ENCODE assay signal across 19 cellular contexts in the genomic region with DNA sequence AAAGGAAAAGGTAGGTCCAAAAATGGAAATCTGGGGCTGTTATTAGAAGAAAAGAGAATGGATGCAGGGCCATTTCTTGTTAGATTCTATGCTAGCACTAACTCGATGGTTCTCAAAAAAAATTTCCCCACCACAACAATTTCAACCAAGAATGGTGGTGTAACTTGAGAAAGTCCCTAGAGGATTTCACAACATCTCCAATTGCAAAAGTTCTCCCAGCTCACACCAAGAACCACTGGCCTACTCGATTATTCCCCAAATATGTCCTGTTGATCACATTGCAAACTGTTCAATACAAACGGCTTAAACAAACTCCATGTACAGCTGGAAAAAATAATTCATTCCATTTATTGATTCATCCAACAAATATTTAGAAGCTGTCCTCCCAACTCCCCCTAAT. TPM values are rescaled to one million over a fixed set of nuclear protein-coding genes. Genes with fewer than 3 reads are reported as not detected.
DNase-seq lines count a peak whose midpoint lies in the region; TF ChIP-seq lines count a peak whose summit lies in the region.
"Had no signal": no experiment of that assay in that cellular context is flagged by ENCODE, and none has a peak within 500 bp of the region (broad histone marks: within the 10 kb centered on the region; RNA-seq: fewer than 3 reads in every experiment).

No MANE protein-coding gene starts in this region.

- H3K4me2 ChIP-seq in hepatocyte, result no peak overlapping the region

- H3K4me1 Mint-ChIP-seq in chondrocyte (ENCODE audit: low read depth), result peaks cover 3% of the 10 kb centered on the region

- no peaks in the 10 kb centered on the region for H3K36me3 ChIP-seq in Peyer's patch
- no peaks in the 10 kb centered on the region for H3K36me3 ChIP-seq in hepatocyte (replicated peaks; ENCODE audit: insufficient read depth, low read depth)
- no peaks in the 10 kb centered on the region for H3K36me3 ChIP-seq in spleen
- H3K36me3 ChIP-seq: cardiac muscle cell had no signal

- no peak overlapping the region for H3K4me3 Mint-ChIP-seq in chondrocyte (ENCODE audit: unreplicated experiment)
- H3K4me3 Mint-ChIP-seq: activated CD8-positive, alpha-beta memory T cell treated with anti-CD3 and anti-CD28 coated beads, Interleukin-2, amount 10 ng/mL, durations not matched to agents 7 days and 5 days had no signal

- H3K79me2 ChIP-seq in hepatocyte, result no peaks in the 10 kb centered on the region

- H3K27me3 ChIP-seq in Peyer's patch (no peaks in the 10 kb centered on the region), hepatocyte (no peaks in the 10 kb centered on the region), spleen (replicated peaks in 1 of 7) (no peaks in the 10 kb centered on the region)

- H3K9me3 ChIP-seq in Peyer's patch, result no peaks in the 10 kb centered on the region
- no peaks in the 10 kb centered on the region for H3K9me3 ChIP-seq in hepatocyte (ENCODE audit: low read depth)
- no peaks in the 10 kb centered on the region for H3K9me3 ChIP-seq in spleen
- H3K9me3 ChIP-seq: psoas muscle had no signal

- TF ChIP-seq POLR2A in Peyer's patch (IDR thresholded peaks at IDR 0.05) (no peak), spleen (IDR thresholded peaks at IDR 0.05) (no peak)

- H3K4me3 ChIP-seq in Peyer's patch, result no peak overlapping the region
- H3K4me3 ChIP-seq in hepatocyte, result no peak overlapping the region
- H3K4me3 ChIP-seq in spleen, result no peak overlapping the region
- H3K4me3 ChIP-seq: cardiac muscle cell, psoas muscle had no signal

- H3K9me3 Mint-ChIP-seq in chondrocyte (ENCODE audit: low read depth), result no peaks in the 10 kb centered on the region

- peak; percentile 4 for DNase-seq in NOMO-1 treated with DMSO at 0.1 percent for 48 hours (lab: John Stamatoyannopoulos, UW; ENCODE audit: unreplicated experiment)
- no peak for DNase-seq in NOMO-1 (lab: John Stamatoyannopoulos, UW; ENCODE audit: unreplicated experiment in 2 of 2)
- no peak for DNase-seq in Peyer's patch
- DNase-seq in hepatocyte (ENCODE audit: low spot score), result no peak
- DNase-seq in spleen, result no peak
- DNase-seq in chondrocyte (ENCODE audit: low spot score), result no peak
- DNase-seq in superior temporal gyrus (ENCODE audit: extremely low spot score), result no peak
- no peak for DNase-seq in GM10266 (ENCODE audit: extremely low spot score)
- DNase-seq: activated CD8-positive, alpha-beta memory T cell treated with anti-CD3 and anti-CD28 coated beads, Interleukin-2, amount 10 ng/mL, durations not matched to agents 7 days and 5 days; activated naive CD4-positive, alpha-beta T cell treated with anti-CD3 and anti-CD28 coated beads, Interleukin-2, amount 50 U/mL, for 16 hours; glutamatergic neuron; islet precursor cell; NCI-H1092 treated with DMSO at 0.1 percent for 48 hours; NCI-H345; psoas muscle; SW 1271 had no signal

- H3K27me3 Mint-ChIP-seq in chondrocyte (ENCODE audit: low read depth), result peaks cover 41% of the 10 kb centered on the region

- H3K27ac Mint-ChIP-seq in chondrocyte (ENCODE audit: unreplicated experiment), result no peak overlapping the region
- H3K27ac Mint-ChIP-seq: activated CD8-positive, alpha-beta memory T cell treated with anti-CD3 and anti-CD28 coated beads, Interleukin-2, amount 10 ng/mL, durations not matched to agents 7 days and 5 days had no signal

- H3K4me1 ChIP-seq in Peyer's patch, result peaks cover 0 to 64% (median 2%) of the 10 kb centered on the region in 4 donors
- peaks cover 33% of the 10 kb centered on the region for H3K4me1 ChIP-seq in hepatocyte (ENCODE audit: insufficient read depth)
- peaks cover 7 to 56% (median 23%) of the 10 kb centered on the region in 6 donors for H3K4me1 ChIP-seq in spleen
- H3K4me1 ChIP-seq: psoas muscle had no signal

- WGBS in hepatocyte (ENCODE audit: low lambda C conversion rate, missing lambda C conversion rate), result 35% methylated on average over 3 of the region's 3 CpGs
- 22 to 44% (median 29%) methylated on average over 3 of the region's 3 CpGs for WGBS in spleen, 5 donors

- TF ChIP-seq CTCF in Peyer's patch (IDR thresholded peaks at IDR 0.05) (no peak), hepatocyte (IDR thresholded peaks at IDR 0.05; ENCODE audit: poor library complexity) (no peak), spleen (IDR thresholded peaks at IDR 0.05 in 8 of 11, conservative IDR thresholded peaks at IDR 0.05 in 3 of 11) (no peak), chondrocyte (IDR thresholded peaks at IDR 0.05) (no peak), GM10266 (IDR thresholded peaks at IDR 0.05; ENCODE audit: control insufficient read depth, insufficient read depth, low read depth, missing control alignments) (no peak)

- H3K36me3 Mint-ChIP-seq in chondrocyte (ENCODE audit: low read depth), result no peaks in the 10 kb centered on the region
- H3K36me3 Mint-ChIP-seq: activated CD8-positive, alpha-beta memory T cell treated with anti-CD3 and anti-CD28 coated beads, Interleukin-2, amount 10 ng/mL, durations not matched to agents 7 days and 5 days had no signal

- peak overlapping the region in 3 of 4 donors; percentile 57 to 68 (median 63) for H3K27ac ChIP-seq in Peyer's patch
- H3K27ac ChIP-seq in hepatocyte, result peak overlapping the region; percentile 50
- peak overlapping the region in 5 of 8 donors; percentile 36 to 74 (median 38) for H3K27ac ChIP-seq in spleen
- H3K27ac ChIP-seq: 22Rv1, cardiac muscle cell, psoas muscle had no signal

- no peaks in the 10 kb centered on the region for H3K9me2 ChIP-seq in hepatocyte (replicated peaks; ENCODE audit: insufficient read depth)

- H4K20me1 ChIP-seq in hepatocyte (ENCODE audit: insufficient read depth, poor library complexity, severe bottlenecking), result no peaks in the 10 kb centered on the region

- no peak overlapping the region for H2AFZ ChIP-seq in hepatocyte

- intact Hi-C loops in spleen (cut with DNase I; ENCODE audit: low total_unique reads), result no loop called here

RNA-seq across cellular contexts. Expression of a gene that starts 19.1 kb away (rescaled TPM):
- total RNA-seq in Peyer's patch, result 100 to 1,000 TPM in 3 of 4 donors, 10 to 100 TPM in 1; 93.3 to 394 (median 300) TPM
- total RNA-seq in hepatocyte, result 200 and 263 TPM in 2 replicates
- 175 and 204 TPM in 2 replicates for polyA plus RNA-seq in hepatocyte
- total RNA-seq in spleen, result 100 to 1,000 TPM in 3 of 7 donors, 10 to 100 TPM in 4; 56.1 to 107 (median 75.5) TPM
- polyA plus RNA-seq in spleen, result 100 to 1,000 TPM in 1 of 3 donors, 10 to 100 TPM in 2; 70.0 to 101 (median 88.9) TPM
- total RNA-seq in chondrocyte, result 0.36 to 0.37 TPM in 2 of 3 replicates, not detected in the other
- total RNA-seq: activated CD8-positive, alpha-beta memory T cell treated with anti-CD3 and anti-CD28 coated beads, Interleukin-2, amount 10 ng/mL, durations not matched to agents 7 days and 5 days had no signal

RNA-seq across cellular contexts. Expression of a gene that starts 19.6 kb away (rescaled TPM):
- total RNA-seq in Peyer's patch, result 100 to 1,000 TPM in 3 of 4 donors, 10 to 100 TPM in 1; 88.3 to 338 (median 232) TPM
- 202 and 224 TPM in 2 replicates for total RNA-seq in hepatocyte
- 242 and 343 TPM in 2 replicates for polyA plus RNA-seq in hepatocyte
- 10 to 100 TPM; 28.6 to 84.6 (median 57.1) TPM for total RNA-seq in spleen
- 10 to 100 TPM; 52.5 to 77.9 (median 62.9) TPM for polyA plus RNA-seq in spleen
- total RNA-seq in chondrocyte, result not detected in 3 replicates
- total RNA-seq: activated CD8-positive, alpha-beta memory T cell treated with anti-CD3 and anti-CD28 coated beads, Interleukin-2, amount 10 ng/mL, durations not matched to agents 7 days and 5 days; OCI-LY7 had no signal

RNA-seq across cellular contexts. Expression of a gene that starts 43.8 kb away (rescaled TPM):
- total RNA-seq in Peyer's patch (10 to 100 TPM; 11.9 to 47.0 (median 24.4) TPM), hepatocyte (0.40 and 1.2 TPM in 2 replicates), spleen (100 to 1,000 TPM in 3 of 7 donors, 10 to 100 TPM in 4; 34.0 to 183 (median 90.6) TPM), chondrocyte (not detected in 3 replicates)
- polyA plus RNA-seq in hepatocyte (0.79 TPM in 1 of 2 replicates, not detected in the other), spleen (100 to 1,000 TPM in 1 of 3 donors, 10 to 100 TPM in 2; 70.2 to 114 (median 75.9) TPM)
- total RNA-seq: OCI-LY7 had no signal

Comparison
In these comparisons a context has a peak if more than half of its experiments do, and no peak if none do; other contexts are left out.
1. RNA of a gene that starts 19.1 kb away (total RNA-seq): 93.3 to 394 TPM in Peyer's patch, 200 to 263 TPM in hepatocyte and 56.1 to 107 TPM in spleen; 0.36 to 0.37 TPM in chondrocyte; every median in the first group is over 10 times any median in the second.
2. RNA of a gene that starts 19.6 kb away (total RNA-seq): 88.3 to 338 TPM in Peyer's patch, 202 to 224 TPM in hepatocyte and 28.6 to 84.6 TPM in spleen; not detected in chondrocyte; every median in the first group is over 10 times any median in the second.
3. Peak in every context shown above with its lines, with median percentiles within 50 percentile points of each other: H3K27ac ChIP-seq.